ENCODE assay signal across 1 cellular context in the genomic region with DNA sequence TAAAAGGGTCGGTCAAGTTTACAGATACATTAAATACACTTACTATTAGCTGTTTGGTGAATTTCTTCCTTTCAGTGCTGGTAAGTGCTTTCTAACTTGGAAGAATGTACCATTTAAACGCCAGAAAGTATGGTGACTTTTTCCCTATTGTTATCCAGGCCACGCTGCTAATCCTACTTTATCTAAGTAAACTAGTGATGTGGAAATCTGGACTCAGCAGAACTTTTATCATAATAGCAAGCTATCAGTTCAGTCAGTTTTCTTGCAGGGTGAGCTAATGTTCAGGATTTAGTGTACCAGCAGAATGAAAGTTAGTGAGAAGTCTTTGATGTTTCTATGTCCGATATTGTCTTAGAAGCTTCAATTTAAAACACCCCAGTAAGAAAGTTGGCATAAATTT.
TF ChIP-seq lines count a peak whose summit lies in the region.

No MANE protein-coding gene starts in this region.

TF ChIP-seq in HepG2, 621 proteins besides CTCF, POLR2A, EP300 and RAD21 (continued from another document and continues in another):
- TF ChIP-seq, protein P1, sequence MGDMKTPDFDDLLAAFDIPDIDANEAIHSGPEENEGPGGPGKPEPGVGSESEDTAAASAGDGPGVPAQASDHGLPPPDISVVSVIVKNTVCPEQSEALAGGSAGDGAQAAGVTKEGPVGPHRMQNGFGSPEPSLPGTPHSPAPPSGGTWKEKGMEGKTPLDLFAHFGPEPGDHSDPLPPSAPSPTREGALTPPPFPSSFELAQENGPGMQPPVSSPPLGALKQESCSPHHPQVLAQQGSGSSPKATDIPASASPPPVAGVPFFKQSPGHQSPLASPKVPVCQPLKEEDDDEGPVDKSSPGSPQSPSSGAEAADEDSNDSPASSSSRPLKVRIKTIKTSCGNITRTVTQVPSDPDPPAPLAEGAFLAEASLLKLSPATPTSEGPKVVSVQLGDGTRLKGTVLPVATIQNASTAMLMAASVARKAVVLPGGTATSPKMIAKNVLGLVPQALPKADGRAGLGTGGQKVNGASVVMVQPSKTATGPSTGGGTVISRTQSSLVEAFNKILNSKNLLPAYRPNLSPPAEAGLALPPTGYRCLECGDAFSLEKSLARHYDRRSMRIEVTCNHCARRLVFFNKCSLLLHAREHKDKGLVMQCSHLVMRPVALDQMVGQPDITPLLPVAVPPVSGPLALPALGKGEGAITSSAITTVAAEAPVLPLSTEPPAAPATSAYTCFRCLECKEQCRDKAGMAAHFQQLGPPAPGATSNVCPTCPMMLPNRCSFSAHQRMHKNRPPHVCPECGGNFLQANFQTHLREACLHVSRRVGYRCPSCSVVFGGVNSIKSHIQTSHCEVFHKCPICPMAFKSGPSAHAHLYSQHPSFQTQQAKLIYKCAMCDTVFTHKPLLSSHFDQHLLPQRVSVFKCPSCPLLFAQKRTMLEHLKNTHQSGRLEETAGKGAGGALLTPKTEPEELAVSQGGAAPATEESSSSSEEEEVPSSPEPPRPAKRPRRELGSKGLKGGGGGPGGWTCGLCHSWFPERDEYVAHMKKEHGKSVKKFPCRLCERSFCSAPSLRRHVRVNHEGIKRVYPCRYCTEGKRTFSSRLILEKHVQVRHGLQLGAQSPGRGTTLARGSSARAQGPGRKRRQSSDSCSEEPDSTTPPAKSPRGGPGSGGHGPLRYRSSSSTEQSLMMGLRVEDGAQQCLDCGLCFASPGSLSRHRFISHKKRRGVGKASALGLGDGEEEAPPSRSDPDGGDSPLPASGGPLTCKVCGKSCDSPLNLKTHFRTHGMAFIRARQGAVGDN (CRISPR knock-in tag; IDR thresholded peaks at IDR 0.05) = no peak
- TF ChIP-seq, protein P2, sequence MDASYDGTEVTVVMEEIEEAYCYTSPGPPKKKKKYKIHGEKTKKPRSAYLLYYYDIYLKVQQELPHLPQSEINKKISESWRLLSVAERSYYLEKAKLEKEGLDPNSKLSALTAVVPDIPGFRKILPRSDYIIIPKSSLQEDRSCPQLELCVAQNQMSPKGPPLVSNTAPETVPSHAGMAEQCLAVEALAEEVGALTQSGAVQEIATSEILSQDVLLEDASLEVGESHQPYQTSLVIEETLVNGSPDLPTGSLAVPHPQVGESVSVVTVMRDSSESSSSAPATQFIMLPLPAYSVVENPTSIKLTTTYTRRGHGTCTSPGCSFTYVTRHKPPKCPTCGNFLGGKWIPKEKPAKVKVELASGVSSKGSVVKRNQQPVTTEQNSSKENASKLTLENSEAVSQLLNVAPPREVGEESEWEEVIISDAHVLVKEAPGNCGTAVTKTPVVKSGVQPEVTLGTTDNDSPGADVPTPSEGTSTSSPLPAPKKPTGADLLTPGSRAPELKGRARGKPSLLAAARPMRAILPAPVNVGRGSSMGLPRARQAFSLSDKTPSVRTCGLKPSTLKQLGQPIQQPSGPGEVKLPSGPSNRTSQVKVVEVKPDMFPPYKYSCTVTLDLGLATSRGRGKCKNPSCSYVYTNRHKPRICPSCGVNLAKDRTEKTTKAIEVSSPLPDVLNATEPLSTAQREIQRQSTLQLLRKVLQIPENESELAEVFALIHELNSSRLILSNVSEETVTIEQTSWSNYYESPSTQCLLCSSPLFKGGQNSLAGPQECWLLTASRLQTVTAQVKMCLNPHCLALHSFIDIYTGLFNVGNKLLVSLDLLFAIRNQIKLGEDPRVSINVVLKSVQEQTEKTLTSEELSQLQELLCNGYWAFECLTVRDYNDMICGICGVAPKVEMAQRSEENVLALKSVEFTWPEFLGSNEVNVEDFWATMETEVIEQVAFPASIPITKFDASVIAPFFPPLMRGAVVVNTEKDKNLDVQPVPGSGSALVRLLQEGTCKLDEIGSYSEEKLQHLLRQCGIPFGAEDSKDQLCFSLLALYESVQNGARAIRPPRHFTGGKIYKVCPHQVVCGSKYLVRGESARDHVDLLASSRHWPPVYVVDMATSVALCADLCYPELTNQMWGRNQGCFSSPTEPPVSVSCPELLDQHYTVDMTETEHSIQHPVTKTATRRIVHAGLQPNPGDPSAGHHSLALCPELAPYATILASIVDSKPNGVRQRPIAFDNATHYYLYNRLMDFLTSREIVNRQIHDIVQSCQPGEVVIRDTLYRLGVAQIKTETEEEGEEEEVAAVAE (CRISPR knock-in tag; IDR thresholded peaks at IDR 0.05; ENCODE audit: borderline replicate concordance) = no peak
- TF ChIP-seq, protein P3, sequence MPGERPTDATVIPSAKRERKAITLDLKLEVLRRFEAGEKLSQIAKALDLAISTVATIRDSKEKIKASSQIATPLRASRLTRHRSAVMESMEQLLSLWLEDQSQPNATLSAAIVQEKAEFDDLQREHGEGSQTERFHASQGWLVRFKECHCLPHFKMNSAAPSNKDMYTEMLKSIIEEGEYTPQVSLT (CRISPR knock-in tag; IDR thresholded peaks at IDR 0.05; ENCODE audit: borderline replicate concordance, low read depth) = no peak
- TF ChIP-seq MAZ (IDR thresholded peaks at IDR 0.05; ENCODE audit: borderline replicate concordance, low read depth, low read length) = no peak
- TF ChIP-seq MAZ (CRISPR knock-in tag; IDR thresholded peaks at IDR 0.05; ENCODE audit: low read depth) = no peak
- no peak for TF ChIP-seq SATB2 (CRISPR knock-in tag; IDR thresholded peaks at IDR 0.05)
- no peak for TF ChIP-seq KLF6 (CRISPR knock-in tag; IDR thresholded peaks at IDR 0.05)
- no peak for TF ChIP-seq SMARCC2 (IDR thresholded peaks at IDR 0.05)
- TF ChIP-seq AKAP8 (CRISPR knock-in tag; IDR thresholded peaks at IDR 0.05) = no peak
- TF ChIP-seq CBFB (CRISPR knock-in tag; IDR thresholded peaks at IDR 0.05) = no peak
- no peak for TF ChIP-seq FLYWCH1 (CRISPR knock-in tag; IDR thresholded peaks at IDR 0.05)
- TF ChIP-seq ZNF333 (CRISPR knock-in tag; IDR thresholded peaks at IDR 0.05; ENCODE audit: borderline replicate concordance) = no peak
- TF ChIP-seq, protein P4, sequence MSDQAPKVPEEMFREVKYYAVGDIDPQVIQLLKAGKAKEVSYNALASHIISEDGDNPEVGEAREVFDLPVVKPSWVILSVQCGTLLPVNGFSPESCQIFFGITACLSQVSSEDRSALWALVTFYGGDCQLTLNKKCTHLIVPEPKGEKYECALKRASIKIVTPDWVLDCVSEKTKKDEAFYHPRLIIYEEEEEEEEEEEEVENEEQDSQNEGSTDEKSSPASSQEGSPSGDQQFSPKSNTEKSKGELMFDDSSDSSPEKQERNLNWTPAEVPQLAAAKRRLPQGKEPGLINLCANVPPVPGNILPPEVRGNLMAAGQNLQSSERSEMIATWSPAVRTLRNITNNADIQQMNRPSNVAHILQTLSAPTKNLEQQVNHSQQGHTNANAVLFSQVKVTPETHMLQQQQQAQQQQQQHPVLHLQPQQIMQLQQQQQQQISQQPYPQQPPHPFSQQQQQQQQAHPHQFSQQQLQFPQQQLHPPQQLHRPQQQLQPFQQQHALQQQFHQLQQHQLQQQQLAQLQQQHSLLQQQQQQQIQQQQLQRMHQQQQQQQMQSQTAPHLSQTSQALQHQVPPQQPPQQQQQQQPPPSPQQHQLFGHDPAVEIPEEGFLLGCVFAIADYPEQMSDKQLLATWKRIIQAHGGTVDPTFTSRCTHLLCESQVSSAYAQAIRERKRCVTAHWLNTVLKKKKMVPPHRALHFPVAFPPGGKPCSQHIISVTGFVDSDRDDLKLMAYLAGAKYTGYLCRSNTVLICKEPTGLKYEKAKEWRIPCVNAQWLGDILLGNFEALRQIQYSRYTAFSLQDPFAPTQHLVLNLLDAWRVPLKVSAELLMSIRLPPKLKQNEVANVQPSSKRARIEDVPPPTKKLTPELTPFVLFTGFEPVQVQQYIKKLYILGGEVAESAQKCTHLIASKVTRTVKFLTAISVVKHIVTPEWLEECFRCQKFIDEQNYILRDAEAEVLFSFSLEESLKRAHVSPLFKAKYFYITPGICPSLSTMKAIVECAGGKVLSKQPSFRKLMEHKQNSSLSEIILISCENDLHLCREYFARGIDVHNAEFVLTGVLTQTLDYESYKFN (CRISPR knock-in tag; conservative IDR thresholded peaks at IDR 0.05) = peak; percentile 67
- 0 out of 2 replicates have a peak, but pooled peaks have one; percentile 60 for TF ChIP-seq RCOR2 (CRISPR knock-in tag; IDR thresholded peaks at IDR 0.05)
- 0 out of 2 replicates have a peak, but pooled peaks have one; percentile 21 for TF ChIP-seq PHF21A (CRISPR knock-in tag; IDR thresholded peaks at IDR 0.05)
- peak; percentile 43; the same call in 1 of the 2 replicates for TF ChIP-seq ZNF331 (CRISPR knock-in tag; IDR thresholded peaks at IDR 0.05)
- TF ChIP-seq, protein P5, sequence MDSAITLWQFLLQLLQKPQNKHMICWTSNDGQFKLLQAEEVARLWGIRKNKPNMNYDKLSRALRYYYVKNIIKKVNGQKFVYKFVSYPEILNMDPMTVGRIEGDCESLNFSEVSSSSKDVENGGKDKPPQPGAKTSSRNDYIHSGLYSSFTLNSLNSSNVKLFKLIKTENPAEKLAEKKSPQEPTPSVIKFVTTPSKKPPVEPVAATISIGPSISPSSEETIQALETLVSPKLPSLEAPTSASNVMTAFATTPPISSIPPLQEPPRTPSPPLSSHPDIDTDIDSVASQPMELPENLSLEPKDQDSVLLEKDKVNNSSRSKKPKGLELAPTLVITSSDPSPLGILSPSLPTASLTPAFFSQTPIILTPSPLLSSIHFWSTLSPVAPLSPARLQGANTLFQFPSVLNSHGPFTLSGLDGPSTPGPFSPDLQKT (CRISPR knock-in tag; IDR thresholded peaks at IDR 0.05; ENCODE audit: borderline replicate concordance) = no peak
- TF ChIP-seq GTF2F1 (IDR thresholded peaks at IDR 0.05; ENCODE audit: low read length) = no peak
- TF ChIP-seq BCL6 (CRISPR knock-in tag; IDR thresholded peaks at IDR 0.05) = peak; percentile 71
- no peak for TF ChIP-seq RORA (CRISPR knock-in tag; IDR thresholded peaks at IDR 0.05)
- TF ChIP-seq ZNF709 (CRISPR knock-in tag; IDR thresholded peaks at IDR 0.05) = no peak
- TF ChIP-seq NR3C1 (CRISPR knock-in tag; IDR thresholded peaks at IDR 0.05) = no peak
- TF ChIP-seq, protein P6, sequence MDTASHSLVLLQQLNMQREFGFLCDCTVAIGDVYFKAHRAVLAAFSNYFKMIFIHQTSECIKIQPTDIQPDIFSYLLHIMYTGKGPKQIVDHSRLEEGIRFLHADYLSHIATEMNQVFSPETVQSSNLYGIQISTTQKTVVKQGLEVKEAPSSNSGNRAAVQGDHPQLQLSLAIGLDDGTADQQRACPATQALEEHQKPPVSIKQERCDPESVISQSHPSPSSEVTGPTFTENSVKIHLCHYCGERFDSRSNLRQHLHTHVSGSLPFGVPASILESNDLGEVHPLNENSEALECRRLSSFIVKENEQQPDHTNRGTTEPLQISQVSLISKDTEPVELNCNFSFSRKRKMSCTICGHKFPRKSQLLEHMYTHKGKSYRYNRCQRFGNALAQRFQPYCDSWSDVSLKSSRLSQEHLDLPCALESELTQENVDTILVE (CRISPR knock-in tag; IDR thresholded peaks at IDR 0.05) = no peak
- TF ChIP-seq EZH2 (conservative IDR thresholded peaks at IDR 0.05; ENCODE audit: low read depth, low read length) = no peak
- no peak for TF ChIP-seq ZNF530 (CRISPR knock-in tag; IDR thresholded peaks at IDR 0.05; ENCODE audit: low read depth)
- TF ChIP-seq, protein P7, sequence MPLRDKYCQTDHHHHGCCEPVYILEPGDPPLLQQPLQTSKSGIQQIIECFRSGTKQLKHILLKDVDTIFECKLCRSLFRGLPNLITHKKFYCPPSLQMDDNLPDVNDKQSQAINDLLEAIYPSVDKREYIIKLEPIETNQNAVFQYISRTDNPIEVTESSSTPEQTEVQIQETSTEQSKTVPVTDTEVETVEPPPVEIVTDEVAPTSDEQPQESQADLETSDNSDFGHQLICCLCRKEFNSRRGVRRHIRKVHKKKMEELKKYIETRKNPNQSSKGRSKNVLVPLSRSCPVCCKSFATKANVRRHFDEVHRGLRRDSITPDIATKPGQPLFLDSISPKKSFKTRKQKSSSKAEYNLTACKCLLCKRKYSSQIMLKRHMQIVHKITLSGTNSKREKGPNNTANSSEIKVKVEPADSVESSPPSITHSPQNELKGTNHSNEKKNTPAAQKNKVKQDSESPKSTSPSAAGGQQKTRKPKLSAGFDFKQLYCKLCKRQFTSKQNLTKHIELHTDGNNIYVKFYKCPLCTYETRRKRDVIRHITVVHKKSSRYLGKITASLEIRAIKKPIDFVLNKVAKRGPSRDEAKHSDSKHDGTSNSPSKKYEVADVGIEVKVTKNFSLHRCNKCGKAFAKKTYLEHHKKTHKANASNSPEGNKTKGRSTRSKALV (CRISPR knock-in tag; IDR thresholded peaks at IDR 0.05) = no peak
- no peak for TF ChIP-seq ZFP1 (CRISPR knock-in tag; IDR thresholded peaks at IDR 0.05)
- no peak for TF ChIP-seq ISX (CRISPR knock-in tag; conservative IDR thresholded peaks at IDR 0.05)
- peak; percentile 71; the same call in 1 of the 2 replicates for TF ChIP-seq NFIC (IDR thresholded peaks at IDR 0.05; ENCODE audit: low read length)
- no peak for TF ChIP-seq NAIF1 (CRISPR knock-in tag; IDR thresholded peaks at IDR 0.05; ENCODE audit: borderline replicate concordance)
- no peak for TF ChIP-seq ZNF441 (CRISPR knock-in tag; IDR thresholded peaks at IDR 0.05; ENCODE audit: borderline replicate concordance)
- TF ChIP-seq ZNF546 (CRISPR knock-in tag; conservative IDR thresholded peaks at IDR 0.05) = no peak
- TF ChIP-seq SIX1 (CRISPR knock-in tag; IDR thresholded peaks at IDR 0.05; ENCODE audit: borderline replicate concordance) = 0 out of 2 replicates have a peak, but pooled peaks have one; percentile 40
- no peak for TF ChIP-seq ZNF317 (CRISPR knock-in tag; IDR thresholded peaks at IDR 0.05)
- TF ChIP-seq, protein P8, sequence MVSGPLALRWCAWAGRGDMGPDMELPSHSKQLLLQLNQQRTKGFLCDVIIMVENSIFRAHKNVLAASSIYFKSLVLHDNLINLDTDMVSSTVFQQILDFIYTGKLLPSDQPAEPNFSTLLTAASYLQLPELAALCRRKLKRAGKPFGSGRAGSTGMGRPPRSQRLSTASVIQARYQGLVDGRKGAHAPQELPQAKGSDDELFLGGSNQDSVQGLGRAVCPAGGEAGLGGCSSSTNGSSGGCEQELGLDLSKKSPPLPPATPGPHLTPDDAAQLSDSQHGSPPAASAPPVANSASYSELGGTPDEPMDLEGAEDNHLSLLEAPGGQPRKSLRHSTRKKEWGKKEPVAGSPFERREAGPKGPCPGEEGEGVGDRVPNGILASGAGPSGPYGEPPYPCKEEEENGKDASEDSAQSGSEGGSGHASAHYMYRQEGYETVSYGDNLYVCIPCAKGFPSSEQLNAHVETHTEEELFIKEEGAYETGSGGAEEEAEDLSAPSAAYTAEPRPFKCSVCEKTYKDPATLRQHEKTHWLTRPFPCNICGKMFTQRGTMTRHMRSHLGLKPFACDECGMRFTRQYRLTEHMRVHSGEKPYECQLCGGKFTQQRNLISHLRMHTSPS (CRISPR knock-in tag; IDR thresholded peaks at IDR 0.05; ENCODE audit: low read depth) = no peak
- TF ChIP-seq FOXM1 (CRISPR knock-in tag; IDR thresholded peaks at IDR 0.05) = no peak
- TF ChIP-seq MYNN (CRISPR knock-in tag; IDR thresholded peaks at IDR 0.05; ENCODE audit: low read depth) = no peak
- no peak for TF ChIP-seq ZKSCAN1 (IDR thresholded peaks at IDR 0.05; ENCODE audit: low read length)
- TF ChIP-seq MED8 (CRISPR knock-in tag; IDR thresholded peaks at IDR 0.05; ENCODE audit: insufficient replicate concordance) = no peak
- no peak for TF ChIP-seq GLI4 (CRISPR knock-in tag; IDR thresholded peaks at IDR 0.05; ENCODE audit: borderline replicate concordance)
- no peak for TF ChIP-seq ZBTB7B (CRISPR knock-in tag; IDR thresholded peaks at IDR 0.05)
- TF ChIP-seq KAT8 (CRISPR knock-in tag; IDR thresholded peaks at IDR 0.05) = no peak
- TF ChIP-seq SOX6 (IDR thresholded peaks at IDR 0.05) = no peak
- peak; percentile 96 for TF ChIP-seq SOX6 (CRISPR knock-in tag; IDR thresholded peaks at IDR 0.05)
